Comparison of ENCODE assay signal across 10 cellular contexts in the genomic region with DNA sequence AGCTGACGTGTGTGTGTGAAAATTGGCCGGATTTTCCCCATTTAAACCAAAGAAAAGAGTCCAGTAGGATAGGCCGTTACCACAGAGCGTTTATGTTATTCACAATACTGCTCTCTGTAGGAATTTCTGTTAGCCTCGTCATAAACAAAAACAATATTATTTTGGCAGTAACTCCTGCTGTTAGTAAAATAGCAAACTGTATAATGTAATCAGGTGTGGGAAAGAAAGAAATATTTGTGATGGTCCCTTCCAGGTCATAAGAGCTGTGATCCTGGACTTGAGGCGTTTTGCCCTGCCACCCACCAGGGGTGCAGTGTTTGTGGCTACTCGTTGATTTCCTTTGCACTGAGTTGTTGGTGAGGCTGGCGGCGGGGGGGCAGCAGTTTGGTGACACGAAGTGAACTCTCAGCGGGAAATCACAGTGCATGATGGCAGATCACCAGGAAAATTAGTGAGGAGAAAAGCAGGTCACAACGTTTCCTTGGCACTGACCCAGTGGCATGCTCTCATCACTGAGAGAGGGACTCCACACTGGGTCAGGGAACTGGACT. TPM values are rescaled to one million over a fixed set of nuclear protein-coding genes. Genes with fewer than 3 reads are reported as not detected.
DNase-seq lines count a peak whose midpoint lies in the region; ATAC-seq and TF ChIP-seq lines count a peak whose summit lies in the region.
"Had no signal": no experiment of that assay in that cellular context is flagged by ENCODE, and none has a peak within 500 bp of the region (broad histone marks: within the 10 kb centered on the region; RNA-seq: fewer than 3 reads in every experiment).

No MANE protein-coding gene starts in this region.

- H3K9me3 ChIP-seq in suprapubic skin = no peaks in the 10 kb centered on the region

- no peak for TF ChIP-seq EP300 in suprapubic skin (IDR thresholded peaks at IDR 0.05)

- H3K4me1 Mint-ChIP-seq in activated T-helper 17 cell treated with anti-CD3 and anti-CD28 coated beads, Interleukin-2, amount 50 U/mL, for 72 hours = peaks cover 19% of the 10 kb centered on the region

- peak overlapping the region; percentile 80 for H3K4me3 ChIP-seq in suprapubic skin

- H3K4me3 Mint-ChIP-seq in activated T-helper 17 cell treated with anti-CD3 and anti-CD28 coated beads, Interleukin-2, amount 50 U/mL, for 72 hours = peak overlapping the region; percentile 48
- H3K4me3 Mint-ChIP-seq: natural killer cell treated with Interleukin-12 subunit alpha and Interleukin-12 subunit beta and Interleukin-15 and Interleukin-18, amount 100 ng/mL, for 72 hours had no signal

- H3K9me3 Mint-ChIP-seq in activated T-helper 17 cell treated with anti-CD3 and anti-CD28 coated beads, Interleukin-2, amount 50 U/mL, for 72 hours = no peaks in the 10 kb centered on the region
- H3K9me3 Mint-ChIP-seq: natural killer cell treated with Interleukin-12 subunit alpha and Interleukin-12 subunit beta and Interleukin-15 and Interleukin-18, amount 100 ng/mL, for 72 hours had no signal

- H3K27ac Mint-ChIP-seq in activated T-helper 17 cell treated with anti-CD3 and anti-CD28 coated beads, Interleukin-2, amount 50 U/mL, for 72 hours = no peak overlapping the region
- H3K27ac Mint-ChIP-seq: natural killer cell treated with Interleukin-12 subunit alpha and Interleukin-12 subunit beta and Interleukin-15 and Interleukin-18, amount 100 ng/mL, for 72 hours had no signal

- no peak overlapping the region for H3K27ac ChIP-seq in suprapubic skin
- H3K27ac ChIP-seq: 22Rv1 had no signal

- ATAC-seq in activated T-helper 17 cell treated with anti-CD3 and anti-CD28 coated beads, Interleukin-2, amount 50 U/mL, for 72 hours (replicated peaks) = no peak
- ATAC-seq in left lobe of liver (peak; percentile 8), HG02885 (IDR thresholded peaks at IDR 0.05; ENCODE audit: poor library complexity, unreplicated experiment) (no peak)
- ATAC-seq: natural killer cell treated with Interleukin-12 subunit alpha and Interleukin-12 subunit beta and Interleukin-15 and Interleukin-18, amount 100 ng/mL, for 72 hours had no signal

- H3K27me3 Mint-ChIP-seq in activated T-helper 17 cell treated with anti-CD3 and anti-CD28 coated beads, Interleukin-2, amount 50 U/mL, for 72 hours = no peaks in the 10 kb centered on the region

- WGBS in suprapubic skin = 27% methylated on average over 12 of the region's 12 CpGs

- H3K36me3 ChIP-seq in suprapubic skin = no peaks in the 10 kb centered on the region

- TF ChIP-seq CTCF in suprapubic skin (IDR thresholded peaks at IDR 0.05) = no peak

- TF ChIP-seq POLR2A in suprapubic skin (IDR thresholded peaks at IDR 0.05) = no peak

- no peaks in the 10 kb centered on the region for H3K27me3 ChIP-seq in suprapubic skin

- H3K4me1 ChIP-seq in suprapubic skin = peaks cover 73% of the 10 kb centered on the region

- H3K36me3 Mint-ChIP-seq in activated T-helper 17 cell treated with anti-CD3 and anti-CD28 coated beads, Interleukin-2, amount 50 U/mL, for 72 hours (ENCODE audit: low read depth) = no peaks in the 10 kb centered on the region
- H3K36me3 Mint-ChIP-seq: natural killer cell treated with Interleukin-12 subunit alpha and Interleukin-12 subunit beta and Interleukin-15 and Interleukin-18, amount 100 ng/mL, for 72 hours had no signal

- DNase-seq in DMS 273 (lab: John Stamatoyannopoulos, UW; ENCODE audit: unreplicated experiment) (peak; percentile 71), DMS 273 treated with DMSO at 0.1 percent for 48 hours (lab: John Stamatoyannopoulos, UW) (no peak), left lobe of liver (ENCODE audit: low spot score) (peak; percentile 95), suprapubic skin (ENCODE audit: low spot score in 2 of 2) (no peak), OCI-M2 (lab: John Stamatoyannopoulos, UW; ENCODE audit: unreplicated experiment) (no peak)
- DNase-seq in effector CD4-positive, alpha-beta T cell = no peak

RNA-seq across cellular contexts. Expression of gene EEPD1, which starts 2.8 kb away (rescaled TPM):
- total RNA-seq in activated T-helper 17 cell treated with anti-CD3 and anti-CD28 coated beads, Interleukin-2, amount 50 U/mL, for 72 hours = 1 to 10 TPM in 1 of 2 donors, under 1 TPM in 1; 0.95 to 5.1 TPM
- total RNA-seq in left lobe of liver (10.3 TPM), suprapubic skin (10 to 100 TPM; 11.7 to 18.2 (median 16.1) TPM)

Comparison
In these comparisons a context has a peak if more than half of its experiments do, and no peak if none do; other contexts are left out.
1. DNase-seq: peak in DMS 273 (single experiment) and left lobe of liver (single experiment); none in DMS 273 treated with DMSO at 0.1 percent for 48 hours (single experiment), suprapubic skin (0 of 2), effector CD4-positive, alpha-beta T cell (single experiment) and OCI-M2 (single experiment).